ENCODE assay signal across 8 cellular contexts in genomic region chr3:184154909-184155643, GRCh38. TPM values are rescaled to one million over a fixed set of nuclear protein-coding genes. Genes with fewer than 3 reads are reported as not detected.
A peak's percentile ranks its signal among the peaks of the same experiment; 100 is the strongest.
DNase-seq lines count a peak whose midpoint lies in the region; ATAC-seq and TF ChIP-seq lines count a peak whose summit lies in the region.

Gene DVL3 (plus strand): TSS chr3:184155377. CDS start chr3:184155636, 259 bp downstream.

- CTCF ChIA-PET in Caco-2 (lab: Charles Lee): no interaction called here

- TF ChIP-seq CTCF in Caco-2 (IDR thresholded peaks at IDR 0.05; ENCODE audit: insufficient read depth in 1 of 2, low read depth in 1 of 2, low read length in 1 of 2, severe bottlenecking in 1 of 2, unreplicated experiment in 1 of 2) (no peak), fibroblast of pulmonary artery (IDR thresholded peaks at IDR 0.05; ENCODE audit: low read length, missing control alignments) (no peak), transverse colon (IDR thresholded peaks at IDR 0.05) (no peak)

- H3K36me3 ChIP-seq in Caco-2 (ENCODE audit: control insufficient read depth, insufficient read depth, low read length) (no peaks in the 10 kb centered on the region), transverse colon (no peaks in the 10 kb centered on the region)

- WGBS in transverse colon (ENCODE audit: low coverage in 1 of 2), 2 donors: 1% methylated on average over 72 of the region's 84 CpGs; no CpG with 5 or more reads in 1 of the 2 donors

- H3K27ac Mint-ChIP-seq in Caco-2 (ENCODE audit: unreplicated experiment) (peak within 1 kb of the TSS; percentile 87), naive B cell (peak within 1 kb of the TSS; percentile 61 to 94 (median 90))

- H3K27me3 ChIP-seq in Caco-2 (replicated peaks; ENCODE audit: control insufficient read depth, insufficient read depth, low read length) (no peaks in the 10 kb centered on the region), transverse colon (no peaks in the 10 kb centered on the region)

- H3K4me3 ChIP-seq in Caco-2 (ENCODE audit: low read depth, low read length) (peak within 1 kb of the TSS; percentile 81), fibroblast of pulmonary artery (replicated peaks; ENCODE audit: low read depth, low read length) (peak within 1 kb of the TSS; percentile 97), transverse colon (peak within 1 kb of the TSS; percentile 58 to 93 (median 88))

- peak; percentile 11 for TF ChIP-seq POLR2A in transverse colon (IDR thresholded peaks at IDR 0.05)

- H3K9me3 ChIP-seq in Caco-2 (no peaks in the 10 kb centered on the region), transverse colon (no peaks in the 10 kb centered on the region)

- H3K4me1 Mint-ChIP-seq in Caco-2 (ENCODE audit: low read depth, unreplicated experiment) (peaks cover 7% of the 10 kb centered on the region), naive B cell (peaks cover 19 to 42% (median 30%) of the 10 kb centered on the region in 3 donors)

- ATAC-seq in GM19372 (IDR thresholded peaks at IDR 0.05; ENCODE audit: low read depth, unreplicated experiment) (peak; percentile 77), HG03442 (IDR thresholded peaks at IDR 0.05; ENCODE audit: unreplicated experiment) (peak; percentile 63), naive B cell (ENCODE audit: low read depth in 2 of 2) (peak; percentile 74 to 78)

- intact Hi-C loops in Caco-2 (cut with micrococcal nuclease; ENCODE audit: unreplicated experiment): no loop called here
- intact Hi-C loops in transverse colon (cut with DNase I; ENCODE audit: low total_unique reads): no loop called here

- in situ Hi-C loops in transverse colon (cut with MboI; ENCODE audit: low pct_ligation_motif_present in 1 of 4, low pct_unique_long_range_greater_than_20kb in 1 of 4, low sequenced_read_pairs in 3 of 4): no loop called here

- peak; percentile 53 to 74 for DNase-seq in Caco-2
- DNase-seq in NOMO-1 treated with dmso at 0.1 percent for 144 hours (lab: John Stamatoyannopoulos, UW; ENCODE audit: unreplicated experiment): peak; percentile 64
- peak; percentile 30 for DNase-seq in activated T-helper 9 cell treated with anti-CD3 and anti-CD28 coated beads, Interleukin-2, amount 50 U/mL, for 16 hours (ENCODE audit: low read depth)
- peak; percentile 60 for DNase-seq in fibroblast of pulmonary artery (ENCODE audit: low read depth)
- peak; percentile 57 for DNase-seq in naive B cell
- peak; percentile 77 for DNase-seq in transverse colon

- H3K9me3 Mint-ChIP-seq in Caco-2 (ENCODE audit: unreplicated experiment): no peaks in the 10 kb centered on the region
- no peaks in the 10 kb centered on the region for H3K9me3 Mint-ChIP-seq in naive B cell

- H3K4me3 Mint-ChIP-seq in Caco-2 (ENCODE audit: unreplicated experiment) (peak within 1 kb of the TSS; percentile 98), naive B cell (peak within 1 kb of the TSS; percentile 93 to 98 (median 94))

- H3K27me3 Mint-ChIP-seq in Caco-2 (ENCODE audit: insufficient read depth, unreplicated experiment) (no peaks in the 10 kb centered on the region), naive B cell (no peaks in the 10 kb centered on the region)

- H3K36me3 Mint-ChIP-seq in Caco-2 (ENCODE audit: insufficient read depth, unreplicated experiment) (peaks cover 12% of the 10 kb centered on the region), naive B cell (no peaks in the 10 kb centered on the region)

- no peak for TF ChIP-seq EP300 in transverse colon (IDR thresholded peaks at IDR 0.05; ENCODE audit: low read depth)

- H3K4me1 ChIP-seq in Caco-2 (peaks cover 7% of the 10 kb centered on the region; the same call in 1 of the 2 replicates), transverse colon (peaks cover 14 to 43% (median 29%) of the 10 kb centered on the region in 4 donors)

- peak within 1 kb of the TSS; percentile 91 to 98 (median 93) for H3K27ac ChIP-seq in transverse colon

- POLR2A ChIA-PET in Caco-2 (lab: Charles Lee): no interaction called here

- BruUV-seq in Caco-2 (replicated peaks; lab: Mats Ljungman, UMichigan): no TSS peak

RNA-seq across cellular contexts. Expression of gene DVL3, which starts in this region (rescaled TPM):
- total RNA-seq in Caco-2 (2022) (83.9 and 86.7 TPM in 2 replicates), transverse colon (100 to 1,000 TPM in 1 of 4 donors, 10 to 100 TPM in 3; 54.1 to 174 (median 65.7) TPM)
- polyA plus RNA-seq in naive B cell (ENCODE audit: low read depth in 6 of 6): 10 to 100 TPM in 4 of 6 donors, 1 to 10 TPM in 2; 4.6 to 17.3 (median 12.1) TPM

Comparison
In these comparisons a context has a peak if more than half of its experiments do, and no peak if none do; other contexts are left out.
1. Peak in every context shown above with its lines: DNase-seq, ATAC-seq, H3K4me3 ChIP-seq and H3K27ac ChIP-seq.